Comparison of ENCODE assay signal across 8 cellular contexts in the genomic region with DNA sequence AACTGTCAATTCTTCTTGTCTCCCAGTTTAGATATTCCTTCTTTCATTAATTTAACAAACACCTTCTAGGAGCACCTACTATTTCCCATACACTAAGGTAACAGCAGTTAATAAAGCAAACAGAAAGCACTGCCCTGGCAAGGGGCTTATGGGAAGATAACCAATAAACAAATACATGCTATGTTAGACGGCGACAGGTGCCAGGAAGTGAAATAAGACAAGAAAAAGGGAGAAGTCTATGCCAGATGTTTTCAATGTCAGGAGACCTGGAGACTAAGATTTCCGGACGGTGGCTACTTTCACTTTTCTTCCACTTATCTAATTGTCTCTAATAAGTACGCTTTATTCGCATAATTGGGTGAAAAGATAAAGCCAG. TPM values are rescaled to one million over a fixed set of nuclear protein-coding genes. Genes with fewer than 3 reads are reported as not detected.
DNase-seq lines count a peak whose midpoint lies in the region; ATAC-seq lines count a peak whose summit lies in the region.

No MANE protein-coding gene starts in this region.

- H3K4me1 Mint-ChIP-seq in activated T-helper 2 cell treated with anti-CD3 and anti-CD28 coated beads, Interferon-gamma antibody, Interleukin-2, Interleukin-4, amounts not matched to agents 10 μg/mL and 5 μg/mL and 100 μg/mL, durations not matched to agents 14 hours and 24 hours and 36 hours (ENCODE audit: low read depth): peaks cover 19% of the 10 kb centered on the region

- H3K4me3 Mint-ChIP-seq in activated T-helper 2 cell treated with anti-CD3 and anti-CD28 coated beads, Interferon-gamma antibody, Interleukin-2, Interleukin-4, amounts not matched to agents 10 μg/mL and 5 μg/mL and 100 μg/mL, durations not matched to agents 14 hours and 24 hours and 36 hours (ENCODE audit: low read depth): peak overlapping the region; percentile 93

- H3K27ac ChIP-seq in skin epidermis: peak overlapping the region in 20 of 21 experiments; percentile 77 to 95 (median 86)

- H3K36me3 Mint-ChIP-seq in activated T-helper 2 cell treated with anti-CD3 and anti-CD28 coated beads, Interferon-gamma antibody, Interleukin-2, Interleukin-4, amounts not matched to agents 10 μg/mL and 5 μg/mL and 100 μg/mL, durations not matched to agents 14 hours and 24 hours and 36 hours (ENCODE audit: low read depth): peaks cover 39% of the 10 kb centered on the region

- H3K4me3 ChIP-seq in GM08714 (ENCODE audit: low read length) (peak overlapping the region; percentile 100), iPS-11a (ENCODE audit: low read depth, low read length) (peak overlapping the region; percentile 84), skin epidermis (peak overlapping the region; percentile 64 to 96 (median 91))

- H3K9me3 Mint-ChIP-seq in activated T-helper 2 cell treated with anti-CD3 and anti-CD28 coated beads, Interferon-gamma antibody, Interleukin-2, Interleukin-4, amounts not matched to agents 10 μg/mL and 5 μg/mL and 100 μg/mL, durations not matched to agents 14 hours and 24 hours and 36 hours: peaks cover 25% of the 10 kb centered on the region

- DNase-seq in KBM-7 (peak; percentile 53), NCI-H524 treated with DMSO at 0.1 percent for 48 hours (lab: John Stamatoyannopoulos, UW) (no peak)
- DNase-seq in activated T-helper 2 cell treated with anti-CD3 and anti-CD28 coated beads, Interferon-gamma antibody, Interleukin-2, Interleukin-4, amounts not matched to agents 10 μg/mL and 5 μg/mL and 100 μg/mL, durations not matched to agents 14 hours and 24 hours and 36 hours (ENCODE audit: low spot score): no peak
- DNase-seq in stimulated activated CD4-positive, alpha-beta T cell treated with anti-CD3 and anti-CD28 coated beads, Interleukin-4, amount 100 ng/mL, for 4 hours: no peak

- H3K27ac Mint-ChIP-seq in activated T-helper 2 cell treated with anti-CD3 and anti-CD28 coated beads, Interferon-gamma antibody, Interleukin-2, Interleukin-4, amounts not matched to agents 10 μg/mL and 5 μg/mL and 100 μg/mL, durations not matched to agents 14 hours and 24 hours and 36 hours: peak overlapping the region; percentile 84

- H3K27me3 Mint-ChIP-seq in activated T-helper 2 cell treated with anti-CD3 and anti-CD28 coated beads, Interferon-gamma antibody, Interleukin-2, Interleukin-4, amounts not matched to agents 10 μg/mL and 5 μg/mL and 100 μg/mL, durations not matched to agents 14 hours and 24 hours and 36 hours (ENCODE audit: low read depth): no peaks in the 10 kb centered on the region

- in situ Hi-C loops in KBM-7 (cut with MboI; ENCODE audit: low pct_unique_long_range_greater_than_20kb, low sequenced_read_pairs): no loop called here

- peak; percentile 56 for ATAC-seq in GM21515 (IDR thresholded peaks at IDR 0.05; ENCODE audit: unreplicated experiment)

- intact Hi-C loops in activated T-helper 2 cell treated with anti-CD3 and anti-CD28 coated beads, Interferon-gamma antibody, Interleukin-2, Interleukin-4, amounts not matched to agents 10 μg/mL and 5 μg/mL and 100 μg/mL, durations not matched to agents 14 hours and 24 hours and 36 hours (cut with micrococcal nuclease): loop anchor here (1.0 to 5.0 kb wide), 5 partner anchors 33 to 252 kb away; a partner anchor contains a TSS

RNA-seq across cellular contexts. Expression of a gene that starts 32.5 kb away (rescaled TPM):
- total RNA-seq in activated T-helper 2 cell treated with anti-CD3 and anti-CD28 coated beads, Interferon-gamma antibody, Interleukin-2, Interleukin-4, amounts not matched to agents 10 μg/mL and 5 μg/mL and 100 μg/mL, durations not matched to agents 14 hours and 24 hours and 36 hours: 22.6 and 24.0 TPM in 2 replicates

RNA-seq across cellular contexts. Expression of a gene that starts 45.0 kb away (rescaled TPM):
- total RNA-seq in activated T-helper 2 cell treated with anti-CD3 and anti-CD28 coated beads, Interferon-gamma antibody, Interleukin-2, Interleukin-4, amounts not matched to agents 10 μg/mL and 5 μg/mL and 100 μg/mL, durations not matched to agents 14 hours and 24 hours and 36 hours: 0.83 and 1.3 TPM in 2 replicates
